ENCODE assay signal across 7 cellular contexts in the genomic region with DNA sequence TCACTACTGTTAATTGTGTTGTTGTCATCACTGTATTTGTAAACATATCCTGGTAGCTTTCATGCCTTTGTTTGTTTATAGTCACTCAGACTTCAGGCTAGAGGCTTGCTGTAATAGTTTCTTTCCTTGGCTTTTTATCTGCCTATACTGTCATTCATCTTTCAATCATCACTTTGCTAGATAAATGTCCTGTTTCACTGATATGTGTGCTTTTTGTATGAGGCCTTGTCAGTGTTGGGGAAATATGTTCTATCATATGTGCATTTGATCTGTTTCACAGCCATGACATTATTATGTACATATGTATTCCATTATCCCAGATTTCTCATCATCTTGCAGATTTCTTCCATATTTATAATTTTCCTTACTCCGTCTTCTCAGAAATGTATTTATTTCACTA.
"Had no signal": no experiment of that assay in that cellular context is flagged by ENCODE, and none has a peak within 500 bp of the region (broad histone marks: within the 10 kb centered on the region; RNA-seq: fewer than 3 reads in every experiment).

No MANE protein-coding gene starts in this region.

- H3K4me3 ChIP-seq: K562 had no signal

- H3K36me3 Mint-ChIP-seq: IgD-negative memory B cell had no signal

- H3K4me3 Mint-ChIP-seq: IgD-negative memory B cell had no signal

- ATAC-seq: HepG2, K562 had no signal

- FAIRE-seq: HepG2, HTR-8/SVneo, K562 had no signal

- DNase-seq: IMR-90, KBM-7 had no signal

- H3K27me3 Mint-ChIP-seq: IgD-negative memory B cell had no signal

- H3K27ac ChIP-seq: HL-60 had no signal

- H3K4me1 Mint-ChIP-seq: IgD-negative memory B cell had no signal

- H3K27ac Mint-ChIP-seq: IgD-negative memory B cell had no signal
